Comparison of ENCODE assay signal across 8 cellular contexts in genomic region chr11:77473001-77473800, GRCh38. TPM values are rescaled to one million over a fixed set of nuclear protein-coding genes. Genes with fewer than 3 reads are reported as not detected.
DNase-seq lines count a peak whose midpoint lies in the region; ATAC-seq and TF ChIP-seq lines count a peak whose summit lies in the region.

No MANE protein-coding gene starts in this region.

- peak overlapping the region; percentile 94 for H3K4me2 ChIP-seq in mammary epithelial cell (ENCODE audit: insufficient read depth, low read depth, low read length)

- TF ChIP-seq CTCF in mammary epithelial cell (conservative IDR thresholded peaks at IDR 0.05 in 1 of 2, IDR thresholded peaks at IDR 0.05 in 1 of 2; ENCODE audit: extremely low read depth in 1 of 2, insufficient read depth in 1 of 2, low read depth in 1 of 2, low read length in 2 of 2) (peak in 1 of 2 donors; percentile 1), kidney epithelial cell (IDR thresholded peaks at IDR 0.05; ENCODE audit: insufficient read depth, low read length, poor library complexity, severe bottlenecking) (no peak)

- no peaks in the 10 kb centered on the region for H3K36me3 ChIP-seq in mammary epithelial cell (ENCODE audit: insufficient read depth, low read length)
- H3K36me3 ChIP-seq in kidney epithelial cell (ENCODE audit: control insufficient read depth, insufficient read depth, low read length): no peaks in the 10 kb centered on the region

- H3K27me3 ChIP-seq in mammary epithelial cell (ENCODE audit: insufficient read depth, low read length) (no peaks in the 10 kb centered on the region), kidney epithelial cell (ENCODE audit: control insufficient read depth, insufficient read depth, low read length) (no peaks in the 10 kb centered on the region)

- H3K4me1 ChIP-seq in mammary epithelial cell (ENCODE audit: insufficient read depth, low read length): peaks cover 20% of the 10 kb centered on the region

- CTCF ChIA-PET in mammary epithelial cell (lab: Charles Lee; ENCODE audit: low non-redundant PET): no interaction called here

- peaks cover 4% of the 10 kb centered on the region for H3K79me2 ChIP-seq in mammary epithelial cell (ENCODE audit: insufficient read depth, low read length)

- 6% methylated on average over 17 of the region's 79 CpGs for WGBS in mammary epithelial cell (ENCODE audit: low coverage, missing lambda C conversion rate)

- H2AFZ ChIP-seq in mammary epithelial cell (ENCODE audit: low read depth, low read length): peak overlapping the region; percentile 89

- H3K9ac ChIP-seq in mammary epithelial cell (ENCODE audit: insufficient read depth, low read length): peak overlapping the region; percentile 71

- in situ Hi-C loops in mammary epithelial cell (cut with MboI; ENCODE audit: low sequenced_read_pairs in 2 of 2): no loop called here

- H3K4me3 ChIP-seq in mammary epithelial cell (replicated peaks in 1 of 3; ENCODE audit: insufficient read depth in 1 of 3, low read depth in 2 of 3, low read length in 3 of 3) (peak overlapping the region; percentile 71 to 85 (median 80)), kidney epithelial cell (ENCODE audit: low read depth, low read length) (peak overlapping the region; percentile 79)

- H4K20me1 ChIP-seq in mammary epithelial cell (ENCODE audit: insufficient read depth, low read length): no peaks in the 10 kb centered on the region

- BruUV-seq in mammary epithelial cell (replicated peaks; lab: Mats Ljungman, UMichigan): no TSS peak

- ATAC-seq in GM18907 (IDR thresholded peaks at IDR 0.05; ENCODE audit: unreplicated experiment): peak; percentile 51

- H3K9me3 ChIP-seq in mammary epithelial cell (replicated peaks; ENCODE audit: insufficient read depth, low read length): no peaks in the 10 kb centered on the region

- dilution Hi-C loops in mammary epithelial cell (cut with HindIII; ENCODE audit: low sequenced_read_pairs): loop anchor here (5.0 kb wide), 2 partner anchors 49 to 84 kb away; no protein-coding TSS in a partner anchor

- intact Hi-C loops in mammary epithelial cell (cut with micrococcal nuclease): loop anchor here (1.0 to 5.0 kb wide), 5 partner anchors 62 to 281 kb away; no protein-coding TSS in a partner anchor

- DNase-seq in AG08396 (ENCODE audit: low spot score) (peak; percentile 45), HPDE6-E6E7 (ENCODE audit: extremely low spot score) (peak; percentile 49), T-helper 9 cell (peak; percentile 43), mammary epithelial cell (peak; percentile 50), kidney epithelial cell (ENCODE audit: low read depth) (no peak), NCI-H2107 (lab: John Stamatoyannopoulos, UW) (no peak)
- DNase-seq in stimulated activated CD4-positive, alpha-beta T cell treated with anti-CD3 and anti-CD28 coated beads, Interleukin-15, amount 100 ng/mL, for 24 hours: peak; percentile 66

- peak overlapping the region; percentile 11 for H3K27ac ChIP-seq in mammary epithelial cell (ENCODE audit: insufficient read depth, low read depth, low read length)

RNA-seq across cellular contexts. Expression of gene PAK1, which starts 0.7 kb away (rescaled TPM):
- total RNA-seq in mammary epithelial cell (10 to 100 TPM; 60.5 to 87.6 TPM), kidney epithelial cell (32.7 and 35.3 TPM in 2 replicates)
- polyA plus RNA-seq in mammary epithelial cell: 83.0 TPM
- 239 TPM for polyA minus RNA-seq in mammary epithelial cell

Comparison
In these comparisons a context has a peak if more than half of its experiments do, and no peak if none do; other contexts are left out.
1. DNase-seq: peak in AG08396 (single experiment), HPDE6-E6E7 (single experiment), T-helper 9 cell (single experiment), mammary epithelial cell (single experiment) and stimulated activated CD4-positive, alpha-beta T cell treated with anti-CD3 and anti-CD28 coated beads, Interleukin-15, amount 100 ng/mL, for 24 hours (single experiment); none in kidney epithelial cell (single experiment) and NCI-H2107 (single experiment).